Comparison of ENCODE assay signal across 8 cellular contexts in genomic region chr4:76781698-76782595, GRCh38.
DNase-seq lines count a peak whose midpoint lies in the region; ATAC-seq and TF ChIP-seq lines count a peak whose summit lies in the region.

No MANE protein-coding gene starts in this region.

- in situ Hi-C loops in ACHN (cut with HindIII; ENCODE audit: low pct_ligation_motif_present, low pct_unique_long_range_greater_than_20kb, low sequenced_read_pairs): no loop called here

- ATAC-seq in GM19452 (IDR thresholded peaks at IDR 0.05; ENCODE audit: unreplicated experiment) (peak; percentile 67), left cardiac atrium (no peak)

- POLR2A ChIA-PET in HEK293T (lab: Yijun Ruan, JAX): no interaction called here

- intact Hi-C loops in left cardiac atrium (cut with DNase I): no loop called here

- TF ChIP-seq CTCF in fibroblast of mammary gland (conservative IDR thresholded peaks at IDR 0.05; ENCODE audit: control insufficient read depth, insufficient read depth, low read depth, low read length): no peak

- CTCF ChIA-PET in HEK293T (lab: Yijun Ruan, JAX): interaction anchor here (0.8 kb wide), 1 partner anchor 64 kb away, joined by 3 read pairs; no protein-coding TSS in a partner anchor

- DNase-seq in ACHN (peak; percentile 78), NCI-H2196 (lab: John Stamatoyannopoulos, UW; ENCODE audit: unreplicated experiment) (peak; percentile 62), fibroblast of mammary gland (ENCODE audit: low read depth) (peak; percentile 96), HEK293T (ENCODE audit: extremely low spot score) (no peak), Ammon's horn (ENCODE audit: low spot score) (no peak), left cardiac atrium (no peak), NCI-H446 (lab: John Stamatoyannopoulos, UW) (no peak)

- H3K4me3 ChIP-seq in fibroblast of mammary gland (ENCODE audit: control insufficient read depth, low read depth, low read length): peak overlapping the region; percentile 40

TF ChIP-seq in HEK293T, 16 proteins besides CTCF, POLR2A, EP300 and RAD21:
- TF ChIP-seq SP1 (IDR thresholded peaks at IDR 0.05): no peak
- no peak for TF ChIP-seq ARNT (IDR thresholded peaks at IDR 0.05)
- TF ChIP-seq TARDBP (IDR thresholded peaks at IDR 0.05): no peak
- TF ChIP-seq PKNOX1 (IDR thresholded peaks at IDR 0.05): no peak
- no peak for TF ChIP-seq ELF4 (IDR thresholded peaks at IDR 0.05)
- no peak for TF ChIP-seq LEF1 (IDR thresholded peaks at IDR 0.05; ENCODE audit: borderline replicate concordance)
- no peak for TF ChIP-seq BHLHE40 (IDR thresholded peaks at IDR 0.05; ENCODE audit: borderline replicate concordance)
- no peak for TF ChIP-seq CTBP1 (IDR thresholded peaks at IDR 0.05; ENCODE audit: borderline replicate concordance)
- TF ChIP-seq FOXA1 (IDR thresholded peaks at IDR 0.05): no peak
- no peak for TF ChIP-seq FOXK2 (IDR thresholded peaks at IDR 0.05)
- no peak for TF ChIP-seq HDGF (IDR thresholded peaks at IDR 0.05; ENCODE audit: borderline replicate concordance)
- no peak for TF ChIP-seq FOXM1 (IDR thresholded peaks at IDR 0.05; ENCODE audit: borderline replicate concordance)
- no peak for TF ChIP-seq ZNF384 (IDR thresholded peaks at IDR 0.05)
- TF ChIP-seq L3MBTL2 (conservative IDR thresholded peaks at IDR 0.05): no peak

Comparison
In these comparisons a context has a peak if more than half of its experiments do, and no peak if none do; other contexts are left out.
1. DNase-seq: peak in ACHN (single experiment), NCI-H2196 (single experiment) and fibroblast of mammary gland (single experiment); none in HEK293T (single experiment), Ammon's horn (single experiment), left cardiac atrium (single experiment) and NCI-H446 (0 of 2).